In the genomic region with DNA sequence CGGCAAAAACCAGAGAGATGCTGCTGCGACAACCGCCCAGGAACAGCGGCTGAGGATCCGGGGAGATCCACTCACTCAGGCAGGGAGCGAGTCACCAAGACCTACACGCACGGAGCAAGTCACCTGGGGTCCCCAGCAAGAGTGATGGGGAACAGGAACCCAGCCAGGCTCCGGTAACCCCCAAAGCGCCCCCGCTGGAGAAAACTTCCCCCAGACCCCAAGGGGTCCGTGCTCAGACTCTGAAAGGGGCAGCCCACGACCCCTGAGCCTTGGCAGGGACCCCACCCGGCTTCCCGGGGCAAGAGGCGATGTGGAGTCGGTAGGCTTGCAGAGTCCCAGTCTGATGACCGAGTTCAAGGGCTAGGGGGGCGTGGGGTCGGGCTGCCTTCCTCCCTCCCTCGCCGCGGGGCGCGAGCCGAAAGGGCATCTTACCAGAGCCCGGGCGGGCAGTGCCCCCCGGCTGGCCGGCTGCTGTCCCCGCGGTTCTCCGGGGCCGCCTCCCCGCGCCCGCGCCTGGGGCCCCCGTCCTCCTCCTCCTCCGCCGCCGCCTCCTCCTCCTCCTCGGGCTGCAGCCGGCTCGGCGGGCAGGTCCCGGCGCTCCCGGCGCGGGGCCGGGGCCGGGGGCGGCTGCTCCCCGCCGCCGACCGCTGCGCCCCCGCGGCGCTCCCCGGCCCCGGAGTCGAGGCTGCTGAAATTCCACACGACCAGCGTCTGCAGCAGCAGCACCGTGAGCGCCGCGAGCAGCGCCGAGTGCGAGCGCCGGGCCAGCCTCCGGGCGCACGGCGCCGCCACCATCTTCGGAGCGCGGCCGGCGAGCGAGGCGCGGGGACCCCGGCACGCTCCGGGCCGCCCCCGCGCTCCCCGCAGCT, we compare ENCODE assay signal across 8 cellular contexts. TPM values are rescaled to one million over a fixed set of nuclear protein-coding genes. Genes with fewer than 3 reads are reported as not detected.
DNase-seq lines count a peak whose midpoint lies in the region; ATAC-seq and TF ChIP-seq lines count a peak whose summit lies in the region.

No MANE protein-coding gene starts in this region.

- intact Hi-C loops in lower leg skin (cut with DNase I; ENCODE audit: low total_unique reads): loop anchor here (10.0 kb wide), 2 partner anchors 105 to 245 kb away; no protein-coding TSS in a partner anchor

- no peak for TF ChIP-seq POLR2A in lower leg skin (IDR thresholded peaks at IDR 0.05)

- POLR2A ChIA-PET in GM10248 (lab: Yijun Ruan, JAX): no interaction called here
- POLR2A ChIA-PET in T-cell (lab: Charles Lee): no interaction called here

- ATAC-seq in T-cell (replicated peaks in 1 of 4) (peak; percentile 54 to 59 (median 56)), GM18909 (IDR thresholded peaks at IDR 0.05; ENCODE audit: poor library complexity, unreplicated experiment) (no peak)

- no peaks in the 10 kb centered on the region for H3K9me3 Mint-ChIP-seq in T-cell

- H3K36me3 ChIP-seq in stomach smooth muscle (ENCODE audit: control insufficient read depth in 2 of 2, insufficient read depth in 2 of 2, low read length in 2 of 2): no peaks in the 10 kb centered on the region

- H3K4me1 Mint-ChIP-seq in T-cell: peaks cover 59 to 63% (median 60%) of the 10 kb centered on the region in 3 donors

- H3K4me3 Mint-ChIP-seq in T-cell: peak overlapping the region; percentile 87 to 99 (median 96)

- TF ChIP-seq CTCF in GM10248 (IDR thresholded peaks at IDR 0.05; ENCODE audit: control extremely low read depth, extremely low read depth, low read depth, missing control alignments) (no peak), cardiac fibroblast (IDR thresholded peaks at IDR 0.05; ENCODE audit: low read depth, low read length) (no peak), lower leg skin (IDR thresholded peaks at IDR 0.05) (no peak)

- peak overlapping the region; percentile 64 to 69 for H3K9ac ChIP-seq in stomach smooth muscle (ENCODE audit: low read length in 2 of 2)

- CTCF ChIA-PET in GM10248 (lab: Yijun Ruan, JAX) (interaction anchor here (0.8 to 3.8 kb wide), 9 partner anchors 9 to 192 kb away, joined by 3 to 26 read pairs (median 11); no protein-coding TSS in a partner anchor), T-cell (lab: Charles Lee) (no interaction called here)

- H3K27me3 Mint-ChIP-seq in T-cell: no peaks in the 10 kb centered on the region

- DNase-seq in GM10248 (ENCODE audit: extremely low spot score) (peak; percentile 45), T-cell (peak in 15 of 34 experiments; percentile 20 to 46 (median 33)), cardiac fibroblast (ENCODE audit: low read depth in 2 of 2) (peak in 1 of 2 donors; percentile 2), lower leg skin (ENCODE audit: low spot score in 2 of 2) (peak in 1 of 2 donors; percentile 90), foreskin melanocyte (no peak), Kasumi-1 (lab: John Stamatoyannopoulos, UW) (no peak)

- peak overlapping the region; percentile 83 to 89 for H3K27ac Mint-ChIP-seq in T-cell

- H3K36me3 Mint-ChIP-seq in T-cell: peaks cover 21% of the 10 kb centered on the region

- peak overlapping the region; percentile 53 to 61 for H3K4me3 ChIP-seq in cardiac fibroblast (replicated peaks in 1 of 2; ENCODE audit: low read depth in 2 of 2, low read length in 2 of 2)
- H3K4me3 ChIP-seq in lower leg skin (ENCODE audit: low read depth, poor library complexity, severe bottlenecking): peak overlapping the region; percentile 40
- H3K4me3 ChIP-seq in stomach smooth muscle (ENCODE audit: low read length in 2 of 2): peak overlapping the region; percentile 84 to 85

- H3K27ac ChIP-seq in stomach smooth muscle (ENCODE audit: low read length): no peak overlapping the region

- no peaks in the 10 kb centered on the region for H3K9me3 ChIP-seq in stomach smooth muscle (ENCODE audit: control insufficient read depth in 2 of 2, low read length in 2 of 2)

- WGBS in lower leg skin, 2 donors: 1% methylated on average over 26 to 47 of the region's 96 CpGs

- peaks cover 30% of the 10 kb centered on the region for H3K4me1 ChIP-seq in stomach smooth muscle (ENCODE audit: control insufficient read depth, insufficient read depth, low read length)

- H3K27me3 ChIP-seq in stomach smooth muscle (ENCODE audit: control insufficient read depth in 1 of 2, insufficient read depth in 2 of 2, low read length in 2 of 2): no peaks in the 10 kb centered on the region

RNA-seq across cellular contexts. Expression of gene XYLT1, which starts 0.5 kb away (rescaled TPM):
- total RNA-seq in T-cell (10 to 100 TPM; 25.8 to 70.6 (median 57.8) TPM), lower leg skin (10 to 100 TPM; 17.2 to 20.3 (median 19.7) TPM)
